In the genomic region with DNA sequence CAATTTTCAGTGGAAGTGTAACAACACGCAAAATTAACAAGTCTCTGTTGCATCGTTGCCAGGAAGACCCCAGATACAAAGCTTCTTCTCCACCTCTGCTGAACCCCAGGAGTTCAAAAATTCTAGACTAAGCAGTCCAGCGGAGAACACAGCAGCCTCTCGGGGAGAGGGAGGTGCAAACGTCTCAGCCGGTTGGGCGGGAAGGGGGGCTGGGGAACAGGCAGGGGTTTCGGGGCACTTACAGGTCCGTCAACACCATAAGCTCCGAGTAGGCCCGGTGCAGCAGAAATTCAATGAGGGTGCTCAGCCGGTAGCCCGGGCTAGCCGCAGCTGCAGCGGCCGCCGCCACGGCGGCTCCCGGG, we compare ENCODE assay signal across 8 cellular contexts. TPM values are rescaled to one million over a fixed set of nuclear protein-coding genes. Genes with fewer than 3 reads are reported as not detected.
A peak's percentile ranks its signal among the peaks of the same experiment; 100 is the strongest.
DNase-seq lines count a peak whose midpoint lies in the region; ATAC-seq and TF ChIP-seq lines count a peak whose summit lies in the region.

No MANE protein-coding gene starts in this region.

- no peaks in the 10 kb centered on the region for H3K9me3 ChIP-seq in neural cell (ENCODE audit: low read length)
- no peaks in the 10 kb centered on the region for H3K9me3 ChIP-seq in aorta (ENCODE audit: control insufficient read depth, low read length)

- no peaks in the 10 kb centered on the region for H3K27me3 Mint-ChIP-seq in activated B cell treated with CpG ODN at 0.5 μM for 24 hours

- H3K9me3 Mint-ChIP-seq in activated B cell treated with CpG ODN at 0.5 μM for 24 hours = no peaks in the 10 kb centered on the region

- intact Hi-C loops in activated B cell treated with CpG ODN at 0.5 μM for 24 hours (cut with micrococcal nuclease) (loop anchor here (1.0 to 5.0 kb wide), 10 partner anchors 8 to 597 kb away; a partner anchor contains a TSS), aorta (cut with DNase I) (loop anchor here in 1 of 2 donors (10.0 kb wide), 2 partner anchors 60 to 350 kb away; a partner anchor contains a TSS)

- H3K4me3 ChIP-seq in neural cell (ENCODE audit: low read length) = peak overlapping the region; percentile 72
- H3K4me3 ChIP-seq in aorta (ENCODE audit: low read length in 2 of 2) = peak overlapping the region; percentile 75 to 87

- 0% methylated on average over 20 of the region's 20 CpGs for WGBS in aorta, 2 donors

- POLR2A ChIA-PET in activated B cell treated with CpG ODN at 0.5 μM for 24 hours (lab: Charles Lee) = interaction anchor here (0.7 to 3.2 kb wide), 11 partner anchors 10 to 599 kb away, joined by 3 to 20 read pairs (median 5); a partner anchor contains a TSS

- H3K36me3 ChIP-seq in neural cell (ENCODE audit: insufficient read depth, low read length) (no peaks in the 10 kb centered on the region), aorta (ENCODE audit: control insufficient read depth in 1 of 2, insufficient read depth in 2 of 2, low read length in 1 of 2) (no peaks in the 10 kb centered on the region)

- peaks cover 9% of the 10 kb centered on the region for H3K36me3 Mint-ChIP-seq in activated B cell treated with CpG ODN at 0.5 μM for 24 hours (ENCODE audit: low read depth)

- ATAC-seq in HG03103 (IDR thresholded peaks at IDR 0.05; ENCODE audit: low read depth, unreplicated experiment) (peak; percentile 10), activated B cell treated with CpG ODN at 0.5 μM for 24 hours (ENCODE audit: low read depth) (no peak), aorta (ENCODE audit: low FRiP score) (no peak)

- no peaks in the 10 kb centered on the region for H3K9me2 ChIP-seq in neural cell (ENCODE audit: insufficient read depth, low read length)

- DNase-seq in Caki2 (ENCODE audit: low read depth) (peak; percentile 1), activated B cell treated with CpG ODN at 0.5 μM for 24 hours (no peak), erythroblast (lab: John Stamatoyannopoulos, UW) (peak; percentile 62 to 72), aorta (peak in 1 of 2 donors; percentile 56), NCI-H524 treated with DMSO at 0.1 percent for 48 hours (lab: John Stamatoyannopoulos, UW) (no peak), Ammon's horn (ENCODE audit: low spot score) (no peak)

- H3K4me3 Mint-ChIP-seq in activated B cell treated with CpG ODN at 0.5 μM for 24 hours = peak overlapping the region; percentile 85

- no peak for TF ChIP-seq CTCF in activated B cell treated with CpG ODN at 0.5 μM for 24 hours (IDR thresholded peaks at IDR 0.05)
- no peak for TF ChIP-seq CTCF in neural cell (IDR thresholded peaks at IDR 0.05; ENCODE audit: poor library complexity, severe bottlenecking)

- H3K27ac Mint-ChIP-seq in activated B cell treated with CpG ODN at 0.5 μM for 24 hours = peak overlapping the region; percentile 80

- no peak for TF ChIP-seq RAD21 in neural cell (conservative IDR thresholded peaks at IDR 0.05)

- in situ Hi-C loops in Caki2 (cut with HindIII; ENCODE audit: low pct_unique_long_range_greater_than_20kb, low sequenced_read_pairs) = no loop called here

- H3K9ac ChIP-seq in neural cell (ENCODE audit: low read length) = peak overlapping the region; percentile 76

- H3K79me2 ChIP-seq in neural cell (replicated peaks; ENCODE audit: insufficient read depth, low read length) = peaks cover 32% of the 10 kb centered on the region

- TF ChIP-seq POLR2A in erythroblast (IDR thresholded peaks at IDR 0.05; ENCODE audit: low read length) = no peak

- peak overlapping the region; percentile 73 for H3K4me2 ChIP-seq in neural cell (ENCODE audit: low read length)

- H3K27ac ChIP-seq in neural cell (ENCODE audit: low read length) (peak overlapping the region; percentile 90), aorta (ENCODE audit: low read depth in 1 of 2, low read length in 2 of 2) (peak overlapping the region in 1 of 2 donors; percentile 79)

- H2AFZ ChIP-seq in neural cell (ENCODE audit: low read depth, low read length) = no peak overlapping the region

- CTCF ChIA-PET in activated B cell treated with CpG ODN at 0.5 μM for 24 hours (lab: Charles Lee) = interaction anchor here (0.6 to 1.6 kb wide), 2 partner anchors 16 to 59 kb away, joined by 3 to 7 read pairs; no protein-coding TSS in a partner anchor

- peaks cover 0 to 2% of the 10 kb centered on the region in 2 donors for H3K4me1 ChIP-seq in aorta (ENCODE audit: control insufficient read depth in 1 of 2, insufficient read depth in 2 of 2, low read length in 2 of 2)

- peaks cover 55% of the 10 kb centered on the region for H3K4me1 Mint-ChIP-seq in activated B cell treated with CpG ODN at 0.5 μM for 24 hours

- no peak for TF ChIP-seq EP300 in neural cell (conservative IDR thresholded peaks at IDR 0.05; ENCODE audit: poor library complexity, severe bottlenecking)

- H3F3A ChIP-seq in neural cell (ENCODE audit: insufficient read depth, low read length, poor library complexity, severe bottlenecking) = no peaks in the 10 kb centered on the region

- H4K20me1 ChIP-seq in neural cell (ENCODE audit: insufficient read depth) = no peaks in the 10 kb centered on the region

- H3K27me3 ChIP-seq in neural cell (ENCODE audit: insufficient read depth, low read depth, low read length) (no peaks in the 10 kb centered on the region), aorta (ENCODE audit: control insufficient read depth in 1 of 2, insufficient read depth in 2 of 2, low read length in 1 of 2) (no peaks in the 10 kb centered on the region)

TF ChIP-seq in neural cell, 6 proteins besides CTCF, POLR2A, EP300 and RAD21:
- TF ChIP-seq POLR2AphosphoS5 (IDR thresholded peaks at IDR 0.05) = no peak
- no peak for TF ChIP-seq MXI1 (conservative IDR thresholded peaks at IDR 0.05; ENCODE audit: poor library complexity, severe bottlenecking)
- TF ChIP-seq SMC3 (conservative IDR thresholded peaks at IDR 0.05; ENCODE audit: poor library complexity) = no peak
- TF ChIP-seq TAF1 (IDR thresholded peaks at IDR 0.05; ENCODE audit: low read depth) = no peak
- TF ChIP-seq, protein P1, sequence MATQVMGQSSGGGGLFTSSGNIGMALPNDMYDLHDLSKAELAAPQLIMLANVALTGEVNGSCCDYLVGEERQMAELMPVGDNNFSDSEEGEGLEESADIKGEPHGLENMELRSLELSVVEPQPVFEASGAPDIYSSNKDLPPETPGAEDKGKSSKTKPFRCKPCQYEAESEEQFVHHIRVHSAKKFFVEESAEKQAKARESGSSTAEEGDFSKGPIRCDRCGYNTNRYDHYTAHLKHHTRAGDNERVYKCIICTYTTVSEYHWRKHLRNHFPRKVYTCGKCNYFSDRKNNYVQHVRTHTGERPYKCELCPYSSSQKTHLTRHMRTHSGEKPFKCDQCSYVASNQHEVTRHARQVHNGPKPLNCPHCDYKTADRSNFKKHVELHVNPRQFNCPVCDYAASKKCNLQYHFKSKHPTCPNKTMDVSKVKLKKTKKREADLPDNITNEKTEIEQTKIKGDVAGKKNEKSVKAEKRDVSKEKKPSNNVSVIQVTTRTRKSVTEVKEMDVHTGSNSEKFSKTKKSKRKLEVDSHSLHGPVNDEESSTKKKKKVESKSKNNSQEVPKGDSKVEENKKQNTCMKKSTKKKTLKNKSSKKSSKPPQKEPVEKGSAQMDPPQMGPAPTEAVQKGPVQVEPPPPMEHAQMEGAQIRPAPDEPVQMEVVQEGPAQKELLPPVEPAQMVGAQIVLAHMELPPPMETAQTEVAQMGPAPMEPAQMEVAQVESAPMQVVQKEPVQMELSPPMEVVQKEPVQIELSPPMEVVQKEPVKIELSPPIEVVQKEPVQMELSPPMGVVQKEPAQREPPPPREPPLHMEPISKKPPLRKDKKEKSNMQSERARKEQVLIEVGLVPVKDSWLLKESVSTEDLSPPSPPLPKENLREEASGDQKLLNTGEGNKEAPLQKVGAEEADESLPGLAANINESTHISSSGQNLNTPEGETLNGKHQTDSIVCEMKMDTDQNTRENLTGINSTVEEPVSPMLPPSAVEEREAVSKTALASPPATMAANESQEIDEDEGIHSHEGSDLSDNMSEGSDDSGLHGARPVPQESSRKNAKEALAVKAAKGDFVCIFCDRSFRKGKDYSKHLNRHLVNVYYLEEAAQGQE (IDR thresholded peaks at IDR 0.05; ENCODE audit: borderline replicate concordance) = no peak
- TF ChIP-seq EZH2 (IDR thresholded peaks at IDR 0.05; ENCODE audit: borderline replicate concordance, insufficient read depth, low read length, poor library complexity, severe bottlenecking) = no peak

RNA-seq across cellular contexts. Expression of a gene that starts 0.4 kb away (rescaled TPM):
- total RNA-seq in Caki2 (2014; rRNA removed; shearing (Covaris generic); ENCODE audit: low replicate concordance) = 3.8 and 4.8 TPM in 2 replicates
- total RNA-seq in activated B cell treated with CpG ODN at 0.5 μM for 24 hours = 52.4 and 62.6 TPM in 2 replicates
- polyA plus RNA-seq in neural cell = 15.0 and 22.4 TPM in 2 replicates
- polyA minus RNA-seq in neural cell = 27.8 and 57.8 TPM in 2 replicates
- 10 to 100 TPM; 51.3 to 52.0 TPM for total RNA-seq in aorta
- 10 to 100 TPM in 1 of 2 donors, 1 to 10 TPM in 1; 5.9 to 17.9 TPM for polyA plus RNA-seq in aorta

Comparison
In these comparisons a context has a peak if more than half of its experiments do, and no peak if none do; other contexts are left out.
1. DNase-seq: peak in Caki2 (single experiment) and erythroblast (2 of 2); none in activated B cell treated with CpG ODN at 0.5 μM for 24 hours (single experiment), NCI-H524 treated with DMSO at 0.1 percent for 48 hours (single experiment) and Ammon's horn (single experiment).